Comparison of ENCODE assay signal across 1 cellular context in the genomic region with DNA sequence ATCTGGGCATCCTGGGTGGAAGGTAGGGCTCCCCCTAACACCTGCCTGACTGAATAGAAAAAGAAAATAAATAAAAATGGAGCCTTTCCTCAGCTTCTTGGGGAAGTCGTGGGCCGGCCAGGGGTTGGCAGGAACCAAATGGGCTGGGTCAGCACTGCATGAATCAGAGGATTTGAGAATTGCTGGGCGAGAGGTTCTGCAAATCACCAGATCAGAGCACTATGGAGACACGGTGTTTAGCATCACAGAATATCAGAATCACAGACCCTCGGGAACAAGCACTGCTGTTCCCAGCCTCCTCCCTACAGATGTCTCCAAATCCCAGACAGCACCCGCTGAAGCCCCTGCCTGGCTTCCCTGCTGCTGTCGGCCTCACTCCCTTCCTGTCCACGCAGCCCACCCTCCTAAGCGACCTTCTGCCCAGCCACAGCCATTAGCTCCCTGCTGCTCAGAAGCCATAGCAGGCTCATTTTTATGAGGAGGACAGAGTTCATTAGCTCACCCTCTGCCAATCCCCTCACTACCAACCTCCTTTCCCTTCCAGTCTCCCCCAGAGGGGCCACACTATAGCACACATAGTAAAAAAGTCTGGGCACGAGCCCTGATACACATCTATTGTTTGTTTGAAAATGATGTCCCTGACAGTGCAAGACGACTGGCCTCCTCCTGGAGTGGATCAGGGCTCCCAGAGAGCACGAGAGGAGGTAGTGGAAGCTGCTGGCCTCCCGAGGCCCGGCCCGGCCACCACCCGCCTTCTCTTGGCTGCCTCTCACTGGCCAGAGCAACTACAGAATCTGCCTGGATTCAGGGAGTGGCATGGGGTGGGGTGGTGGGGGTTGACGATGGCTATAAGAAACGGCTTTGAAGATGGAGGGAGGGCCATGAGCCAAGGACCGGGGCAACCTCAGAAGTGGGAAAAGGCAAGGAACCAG.
TF ChIP-seq lines count a peak whose summit lies in the region.

No MANE protein-coding gene starts in this region.

TF ChIP-seq in GM23338, 12 proteins besides CTCF, POLR2A, EP300 and RAD21 (continued from another document):
- TF ChIP-seq, protein P1, sequence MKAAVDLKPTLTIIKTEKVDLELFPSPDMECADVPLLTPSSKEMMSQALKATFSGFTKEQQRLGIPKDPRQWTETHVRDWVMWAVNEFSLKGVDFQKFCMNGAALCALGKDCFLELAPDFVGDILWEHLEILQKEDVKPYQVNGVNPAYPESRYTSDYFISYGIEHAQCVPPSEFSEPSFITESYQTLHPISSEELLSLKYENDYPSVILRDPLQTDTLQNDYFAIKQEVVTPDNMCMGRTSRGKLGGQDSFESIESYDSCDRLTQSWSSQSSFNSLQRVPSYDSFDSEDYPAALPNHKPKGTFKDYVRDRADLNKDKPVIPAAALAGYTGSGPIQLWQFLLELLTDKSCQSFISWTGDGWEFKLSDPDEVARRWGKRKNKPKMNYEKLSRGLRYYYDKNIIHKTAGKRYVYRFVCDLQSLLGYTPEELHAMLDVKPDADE (IDR thresholded peaks at IDR 0.05) = no peak
